20 cellular contexts compared by ENCODE assay signal in the genomic region with DNA sequence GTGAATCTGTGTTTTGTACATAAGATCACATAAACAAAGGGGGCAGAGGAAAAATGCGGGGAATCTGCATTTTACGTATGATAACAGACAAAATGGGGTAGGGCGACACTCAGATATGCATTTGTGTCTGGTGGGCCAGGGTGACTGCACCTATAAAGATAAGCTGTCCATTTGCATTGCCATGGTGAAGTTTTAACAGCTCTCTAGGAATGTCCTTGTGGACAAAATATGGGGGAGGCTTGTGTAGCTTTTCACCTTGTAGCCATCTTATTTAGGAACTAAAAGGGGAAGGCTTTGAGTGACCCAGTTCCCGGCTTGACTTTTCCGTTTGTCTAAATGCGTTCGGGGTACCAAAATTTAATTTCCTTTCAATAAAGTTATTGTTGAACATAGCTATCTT.
A peak's percentile ranks its signal among the peaks of the same experiment; 100 is the strongest.
DNase-seq lines count a peak whose midpoint lies in the region; ATAC-seq, FAIRE-seq and TF ChIP-seq lines count a peak whose summit lies in the region.
"Had no signal": no experiment of that assay in that cellular context is flagged by ENCODE, and none has a peak within 500 bp of the region (broad histone marks: within the 10 kb centered on the region; RNA-seq: fewer than 3 reads in every experiment).

No MANE protein-coding gene starts in this region.

- H3K4ac ChIP-seq in trophoblast cell (ENCODE audit: low read depth, low read length), result peak overlapping the region; percentile 60

- H3K23ac ChIP-seq in trophoblast cell (ENCODE audit: low read length), result no peak overlapping the region

- peaks cover 24% of the 10 kb centered on the region for H3K36me3 Mint-ChIP-seq in astrocyte (ENCODE audit: low read depth, unreplicated experiment)

- no peak for ATAC-seq in A549
- no peak for ATAC-seq in upper lobe of left lung (ENCODE audit: low FRiP score in 2 of 2)
- no peak for ATAC-seq in GM21576 (IDR thresholded peaks at IDR 0.05; ENCODE audit: unreplicated experiment)
- ATAC-seq: foreskin keratinocyte; natural killer cell treated with Interleukin-12 subunit alpha and Interleukin-12 subunit beta and Interleukin-15 and Interleukin-18, amount 100 ng/mL, for 72 hours had no signal

- CTCF ChIA-PET in A549 (lab: Yijun Ruan, JAX), result interaction anchor here (1.0 kb wide), 1 partner anchor 286 kb away, joined by 3 read pairs; no protein-coding TSS in a partner anchor

- H3K4me2 ChIP-seq in A549 (peak overlapping the region; percentile 89), astrocyte (ENCODE audit: low read length) (peak overlapping the region; percentile 82), trophoblast cell (ENCODE audit: low read length) (no peak overlapping the region)

- H2AFZ ChIP-seq in astrocyte (ENCODE audit: low read depth, low read length), result no peak overlapping the region
- no peak overlapping the region for H2AFZ ChIP-seq in trophoblast cell (ENCODE audit: insufficient read depth, low read length, poor library complexity)

- no peak overlapping the region for H4K91ac ChIP-seq in trophoblast cell (ENCODE audit: low read depth, low read length)

- peaks cover 10% of the 10 kb centered on the region for H3K79me1 ChIP-seq in trophoblast cell (ENCODE audit: low read length)

- H3K9me3 ChIP-seq in A549, result peaks cover 13% of the 10 kb centered on the region; the same call in 2 of the 3 replicates
- no peaks in the 10 kb centered on the region for H3K9me3 ChIP-seq in astrocyte (ENCODE audit: insufficient read depth, low read depth, low read length)
- peaks cover 6% of the 10 kb centered on the region for H3K9me3 ChIP-seq in trophoblast cell (ENCODE audit: insufficient read depth, low read depth, low read length)
- H3K9me3 ChIP-seq in upper lobe of left lung, result peaks cover 0 to 11% (median 8%) of the 10 kb centered on the region in 4 donors

- H2BK120ac ChIP-seq in trophoblast cell (ENCODE audit: insufficient read depth, low read length, poor library complexity), result no peak overlapping the region

- H3K14ac ChIP-seq in trophoblast cell (ENCODE audit: low read length), result no peak overlapping the region

- 95% methylated on average over 7 of the region's 7 CpGs for WGBS in A549 (ENCODE audit: missing lambda C conversion rate)
- WGBS in trophoblast cell (ENCODE audit: extremely low coverage, insufficient coverage, insufficient read length), result no CpG with 5 or more reads among the region's 7 CpGs
- 95% methylated on average over 7 of the region's 7 CpGs for WGBS in upper lobe of left lung, 2 donors

- no peak for TF ChIP-seq POLR2A in A549 (IDR thresholded peaks at IDR 0.05; ENCODE audit: low read length)
- no peak for TF ChIP-seq POLR2A in upper lobe of left lung (IDR thresholded peaks at IDR 0.05)

- H2BK12ac ChIP-seq in trophoblast cell (ENCODE audit: low read length), result no peak overlapping the region

- H3K4me1 ChIP-seq in A549, result peaks cover 41% of the 10 kb centered on the region
- H3K4me1 ChIP-seq in astrocyte (ENCODE audit: insufficient read depth, low read length), result peaks cover 32% of the 10 kb centered on the region
- peaks cover 19 to 33% of the 10 kb centered on the region in 2 experiments for H3K4me1 ChIP-seq in trophoblast cell (ENCODE audit: control insufficient read depth in 1 of 2, insufficient read depth in 2 of 2, low read length in 2 of 2)
- H3K4me1 ChIP-seq in upper lobe of left lung, result peaks cover 0 to 27% (median 9%) of the 10 kb centered on the region in 4 donors

- no peak overlapping the region for H2BK5ac ChIP-seq in trophoblast cell (ENCODE audit: low read depth, low read length, poor library complexity)

- POLR2A ChIA-PET in A549 (lab: Yijun Ruan, JAX), result no interaction called here

- peaks cover 90% of the 10 kb centered on the region for H4K20me1 ChIP-seq in astrocyte (ENCODE audit: insufficient read depth, low read length)

- no peak overlapping the region for H4K12ac ChIP-seq in trophoblast cell (ENCODE audit: low read depth, low read length)

- H3K4me3 ChIP-seq in A549 (no peak overlapping the region; the same call in 2 of the 3 replicates), astrocyte (ENCODE audit: insufficient read depth, low read depth, low read length) (no peak overlapping the region), fibroblast of villous mesenchyme (ENCODE audit: low read depth, low read length) (peak overlapping the region; percentile 68), trophoblast cell (ENCODE audit: low read depth, low read length) (no peak overlapping the region), upper lobe of left lung (peak overlapping the region in 1 of 4 donors; percentile 41)
- H3K4me3 ChIP-seq: lung had no signal

- no peak overlapping the region for H3K18ac ChIP-seq in trophoblast cell (ENCODE audit: low read length)

- H3K4me1 Mint-ChIP-seq in astrocyte (ENCODE audit: low read depth, unreplicated experiment), result peaks cover 61% of the 10 kb centered on the region

- H3K27ac ChIP-seq in A549, result no peak overlapping the region; a peak in 1 of 6 replicates
- H3K27ac ChIP-seq in astrocyte (ENCODE audit: low read depth, low read length), result no peak overlapping the region
- H3K27ac ChIP-seq in trophoblast cell (ENCODE audit: low read depth, low read length), result peak overlapping the region; percentile 4
- no peak overlapping the region for H3K27ac ChIP-seq in upper lobe of left lung
- H3K27ac ChIP-seq: brain microvascular endothelial cell, foreskin keratinocyte, HL-60 had no signal

- TF ChIP-seq CTCF in A549 (IDR thresholded peaks at IDR 0.05) (no peak), astrocyte (IDR thresholded peaks at IDR 0.05; ENCODE audit: insufficient read depth, low read depth, low read length) (no peak), fibroblast of villous mesenchyme (IDR thresholded peaks at IDR 0.05; ENCODE audit: insufficient read depth, low read depth, low read length) (no peak), upper lobe of left lung (IDR thresholded peaks at IDR 0.05) (no peak), GM10266 (IDR thresholded peaks at IDR 0.05; ENCODE audit: control insufficient read depth, insufficient read depth, low read depth, missing control alignments) (no peak)

- peaks cover 14% of the 10 kb centered on the region for H3K36me3 ChIP-seq in astrocyte (ENCODE audit: insufficient read depth, low read length)
- H3K36me3 ChIP-seq in trophoblast cell (ENCODE audit: control insufficient read depth in 1 of 2, insufficient read depth in 2 of 2, low read length in 2 of 2), result peaks cover 12 to 26% of the 10 kb centered on the region in 2 experiments
- no peaks in the 10 kb centered on the region for H3K36me3 ChIP-seq in upper lobe of left lung

- no peak for DNase-seq in A549 (ENCODE audit: low read depth in 1 of 2, low spot score in 1 of 2)
- no peak for DNase-seq in astrocyte (ENCODE audit: low read depth)
- no peak for DNase-seq in fibroblast of villous mesenchyme (ENCODE audit: low read depth)
- no peak for DNase-seq in trophoblast cell
- DNase-seq in upper lobe of left lung, result no peak
- DNase-seq in GM10266 (ENCODE audit: extremely low spot score), result no peak
- no peak for DNase-seq in stimulated activated CD4-positive, alpha-beta T cell treated with anti-CD3 and anti-CD28 coated beads, Interleukin-15, amount 100 ng/mL, for 24 hours
- DNase-seq: activated CD4-positive, alpha-beta T cell treated with anti-CD3 and anti-CD28 coated beads, Interleukin-2, amount 50 U/mL, for 1 hour; activated naive CD4-positive, alpha-beta T cell treated with anti-CD3 and anti-CD28 coated beads for 36 hours; brain microvascular endothelial cell; CD8-positive, alpha-beta memory T cell; foreskin keratinocyte; KBM-7; OCI-M1; retina; stimulated activated CD4-positive, alpha-beta T cell treated with anti-CD3 and anti-CD28 coated beads, Interleukin-4, amount 100 ng/mL, for 4 hours had no signal

- H3K27ac Mint-ChIP-seq in astrocyte (ENCODE audit: unreplicated experiment), result peak overlapping the region; percentile 59
- H3K27ac Mint-ChIP-seq: activated naive CD4-positive, alpha-beta T cell treated with anti-CD3 and anti-CD28 coated beads for 36 hours; CD8-positive, alpha-beta memory T cell; natural killer cell treated with Interleukin-12 subunit alpha and Interleukin-12 subunit beta and Interleukin-15 and Interleukin-18, amount 100 ng/mL, for 72 hours had no signal

- H3K9me3 Mint-ChIP-seq in astrocyte (ENCODE audit: unreplicated experiment), result no peaks in the 10 kb centered on the region

- no peak overlapping the region for H4K8ac ChIP-seq in trophoblast cell (ENCODE audit: low read depth, low read length)

- FAIRE-seq in A549 (lab: Jason Lieb, UNC) (no peak), astrocyte (lab: Jason Lieb, UNC) (no peak)

- H3K9ac ChIP-seq in astrocyte (ENCODE audit: low read length), result no peak overlapping the region
- no peak overlapping the region for H3K9ac ChIP-seq in trophoblast cell (ENCODE audit: low read length)

- no peak overlapping the region for H2AK5ac ChIP-seq in trophoblast cell (ENCODE audit: low read length)

- H3K27me3 ChIP-seq in astrocyte (ENCODE audit: insufficient read depth, low read length), result no peaks in the 10 kb centered on the region
- H3K27me3 ChIP-seq in trophoblast cell (ENCODE audit: insufficient read depth, low read length), result no peaks in the 10 kb centered on the region
- H3K27me3 ChIP-seq in upper lobe of left lung, result no peaks in the 10 kb centered on the region
- H3K27me3 ChIP-seq: brain microvascular endothelial cell, foreskin keratinocyte had no signal

- TF ChIP-seq EP300 in A549 (IDR thresholded peaks at IDR 0.05) (no peak), upper lobe of left lung (IDR thresholded peaks at IDR 0.05) (no peak)

- H3K79me2 ChIP-seq in astrocyte (ENCODE audit: insufficient read depth, low read length), result peaks cover 96% of the 10 kb centered on the region
- H3K79me2 ChIP-seq in trophoblast cell (ENCODE audit: control insufficient read depth, insufficient read depth, low read length, poor library complexity), result peaks cover 13% of the 10 kb centered on the region

- H3K4me3 Mint-ChIP-seq in astrocyte (ENCODE audit: unreplicated experiment), result no peak overlapping the region
- H3K4me3 Mint-ChIP-seq: activated naive CD4-positive, alpha-beta T cell treated with anti-CD3 and anti-CD28 coated beads for 36 hours; CD8-positive, alpha-beta memory T cell; natural killer cell treated with Interleukin-12 subunit alpha and Interleukin-12 subunit beta and Interleukin-15 and Interleukin-18, amount 100 ng/mL, for 72 hours had no signal

- no peaks in the 10 kb centered on the region for H3K27me3 Mint-ChIP-seq in astrocyte (ENCODE audit: low read depth, unreplicated experiment)

- TF ChIP-seq RAD21 in A549 (conservative IDR thresholded peaks at IDR 0.05 in 1 of 2, IDR thresholded peaks at IDR 0.05 in 1 of 2), result no peak

TF ChIP-seq in A549, 52 proteins besides CTCF, POLR2A, EP300 and RAD21 (continues in another document):
- TF ChIP-seq CHD4 (IDR thresholded peaks at IDR 0.05; ENCODE audit: borderline replicate concordance) (no peak), JUN (IDR thresholded peaks at IDR 0.05) (no peak), HOXB13 (CRISPR knock-in tag; IDR thresholded peaks at IDR 0.05; ENCODE audit: low read depth) (no peak), ZNF302 (CRISPR knock-in tag; IDR thresholded peaks at IDR 0.05) (no peak)
